11 cellular contexts compared by ENCODE assay signal in genomic region chr4:139242511-139243051, GRCh38. TPM values are rescaled to one million over a fixed set of nuclear protein-coding genes. Genes with fewer than 3 reads are reported as not detected.
DNase-seq lines count a peak whose midpoint lies in the region; ATAC-seq and TF ChIP-seq lines count a peak whose summit lies in the region.
"Had no signal": no experiment of that assay in that cellular context is flagged by ENCODE, and none has a peak within 500 bp of the region (broad histone marks: within the 10 kb centered on the region; RNA-seq: fewer than 3 reads in every experiment).

No MANE protein-coding gene starts in this region.

- no peaks in the 10 kb centered on the region for H3K9me3 ChIP-seq in adipocyte (ENCODE audit: control insufficient read depth, low read length)
- H3K9me3 ChIP-seq in tibial artery, result no peaks in the 10 kb centered on the region

- H3K4me3 ChIP-seq in adipocyte (ENCODE audit: low read length) (peak overlapping the region; percentile 18), tibial artery (no peak overlapping the region)

- TF ChIP-seq CTCF in foreskin keratinocyte (conservative IDR thresholded peaks at IDR 0.05) (no peak), tibial artery (IDR thresholded peaks at IDR 0.05) (no peak)

- intact Hi-C loops in tibial artery (cut with DNase I; ENCODE audit: low total_unique reads), result no loop called here

- ATAC-seq in foreskin keratinocyte, result peak; percentile 5
- ATAC-seq in HG03159 (IDR thresholded peaks at IDR 0.05; ENCODE audit: unreplicated experiment), result no peak
- no peak for ATAC-seq in GM21367 (IDR thresholded peaks at IDR 0.05; ENCODE audit: unreplicated experiment)
- no peak for ATAC-seq in HG03108 (IDR thresholded peaks at IDR 0.05; ENCODE audit: unreplicated experiment)
- no peak for ATAC-seq in GM18519 (IDR thresholded peaks at IDR 0.05; ENCODE audit: low FRiP score, unreplicated experiment)
- ATAC-seq: left colon had no signal

- H3K36me3 ChIP-seq in adipocyte (ENCODE audit: control insufficient read depth, insufficient read depth, low read length, severe bottlenecking), result no peaks in the 10 kb centered on the region
- no peaks in the 10 kb centered on the region for H3K36me3 ChIP-seq in tibial artery

- H3K27me3 ChIP-seq in adipocyte (replicated peaks; ENCODE audit: control insufficient read depth, insufficient read depth, low read length) (no peaks in the 10 kb centered on the region), foreskin keratinocyte (no peaks in the 10 kb centered on the region), tibial artery (no peaks in the 10 kb centered on the region)

- H3K4me1 ChIP-seq in adipocyte (ENCODE audit: control insufficient read depth, insufficient read depth, low read length), result peaks cover 42% of the 10 kb centered on the region
- peaks cover 31% of the 10 kb centered on the region for H3K4me1 ChIP-seq in foreskin keratinocyte
- peaks cover 0 to 42% (median 16%) of the 10 kb centered on the region in 4 donors for H3K4me1 ChIP-seq in tibial artery

- peak; percentile 96 for DNase-seq in HS-27A (ENCODE audit: low read depth)
- DNase-seq in adipocyte (ENCODE audit: low read depth), result peak; percentile 66
- peak; percentile 69 to 90 for DNase-seq in foreskin keratinocyte
- no peak for DNase-seq in tibial artery
- DNase-seq: anterior cingulate cortex, left colon, NCI-H526 had no signal

- H3K27ac ChIP-seq in foreskin keratinocyte, result peak overlapping the region; percentile 91
- peak overlapping the region; percentile 71 to 72 for H3K27ac ChIP-seq in tibial artery

- peak overlapping the region; percentile 10 for H3K9ac ChIP-seq in adipocyte (ENCODE audit: low read length)

RNA-seq across cellular contexts. Expression of gene MGARP, which starts 37.4 kb away (rescaled TPM):
- 0.28 and 0.37 TPM in 2 replicates for total RNA-seq in foreskin keratinocyte
- 0.27 and 0.30 TPM in 2 replicates for polyA plus RNA-seq in foreskin keratinocyte

RNA-seq across cellular contexts. Expression of gene NAA15, which starts 58.7 kb away (rescaled TPM):
- 62.4 and 66.9 TPM in 2 replicates for total RNA-seq in foreskin keratinocyte
- 12.4 and 16.7 TPM in 2 replicates for polyA plus RNA-seq in foreskin keratinocyte

RNA-seq across cellular contexts. Expression of gene NDUFC1, which starts 59.7 kb away (rescaled TPM):
- total RNA-seq in foreskin keratinocyte, result 83.2 and 85.2 TPM in 2 replicates
- polyA plus RNA-seq in foreskin keratinocyte, result 139 and 150 TPM in 2 replicates

Comparison
In these comparisons a context has a peak if more than half of its experiments do, and no peak if none do; other contexts are left out.
1. DNase-seq: peak in HS-27A (single experiment), adipocyte (single experiment) and foreskin keratinocyte (2 of 2); none in tibial artery (0 of 2).